Comparison of ENCODE assay signal across 9 cellular contexts in genomic region chr10:25493122-25493893, GRCh38.
A peak's percentile ranks its signal among the peaks of the same experiment; 100 is the strongest.
DNase-seq lines count a peak whose midpoint lies in the region; ATAC-seq and TF ChIP-seq lines count a peak whose summit lies in the region.
"Had no signal": no experiment of that assay in that cellular context is flagged by ENCODE, and none has a peak within 500 bp of the region (broad histone marks: within the 10 kb centered on the region; RNA-seq: fewer than 3 reads in every experiment).

No MANE protein-coding gene starts in this region.

- H3K4me2 ChIP-seq in PC-3 (ENCODE audit: low read length) (peak overlapping the region; percentile 63), mesendoderm (ENCODE audit: low read length) (no peak overlapping the region)

- ATAC-seq in PC-3 = peak; percentile 58
- no peak for ATAC-seq in GM18909 (IDR thresholded peaks at IDR 0.05; ENCODE audit: poor library complexity, unreplicated experiment)

- intact Hi-C loops in PC-3 (cut with micrococcal nuclease) = no loop called here

- TF ChIP-seq CTCF in PC-3 (conservative IDR thresholded peaks at IDR 0.05; ENCODE audit: low read depth, low read length) = no peak

- no peak overlapping the region for H3K23ac ChIP-seq in mesendoderm (ENCODE audit: low read length)

- no TSS peak for BruUV-seq in PC-3 (replicated peaks; lab: Mats Ljungman, UMichigan)

- CTCF ChIA-PET in PC-3 (lab: Charles Lee) = no interaction called here

- no peak overlapping the region for H2BK15ac ChIP-seq in mesendoderm (replicated peaks; ENCODE audit: low read depth)

- H3K9me3 ChIP-seq in PC-3 (ENCODE audit: low read length) = no peaks in the 10 kb centered on the region

- H3K27me3 ChIP-seq in H7 (ENCODE audit: control insufficient read depth, insufficient read depth, low read length) (no peaks in the 10 kb centered on the region), PC-3 (ENCODE audit: low read length) (peaks cover 16% of the 10 kb centered on the region), mesendoderm (ENCODE audit: insufficient read depth, low read length, poor library complexity) (no peaks in the 10 kb centered on the region)

- DNase-seq in H7 = peak; percentile 14
- DNase-seq in PC-3 = peak; percentile 62
- peak; percentile 20 to 38 for DNase-seq in erythroblast (lab: John Stamatoyannopoulos, UW)
- DNase-seq in mesendoderm = peak; percentile 98
- DNase-seq in hepatic stellate cell (ENCODE audit: low spot score) = no peak
- DNase-seq in NCI-H82 (lab: John Stamatoyannopoulos, UW) = no peak
- no peak for DNase-seq in GDM1 (lab: John Stamatoyannopoulos, UW)
- DNase-seq: NCI-H1930 had no signal

- peak overlapping the region; percentile 31; the same call in 1 of the 2 replicates for H3K9ac ChIP-seq in PC-3 (ENCODE audit: low read length)
- H3K9ac ChIP-seq in mesendoderm (ENCODE audit: low read length) = no peak overlapping the region

- H3K36me3 ChIP-seq in H7 (replicated peaks; ENCODE audit: control insufficient read depth, insufficient read depth, low read length) (no peaks in the 10 kb centered on the region), PC-3 (ENCODE audit: low read depth, low read length) (no peaks in the 10 kb centered on the region), mesendoderm (ENCODE audit: control insufficient read depth, insufficient read depth, low read length) (no peaks in the 10 kb centered on the region)

- H4K8ac ChIP-seq in mesendoderm (ENCODE audit: low read depth, low read length) = no peak overlapping the region

- no peak overlapping the region for H2BK5ac ChIP-seq in mesendoderm (ENCODE audit: low read length)

- no peak overlapping the region for H3K18ac ChIP-seq in mesendoderm (ENCODE audit: low read length)

- no peaks in the 10 kb centered on the region for H4K20me1 ChIP-seq in PC-3 (ENCODE audit: low read length)

- H3K4ac ChIP-seq in mesendoderm (ENCODE audit: low read depth, low read length) = no peak overlapping the region

- POLR2A ChIA-PET in PC-3 (lab: Charles Lee; ENCODE audit: unreplicated experiment) = no interaction called here

- no peaks in the 10 kb centered on the region for H3K9me2 ChIP-seq in PC-3 (replicated peaks; ENCODE audit: low read length)

- peaks cover 10% of the 10 kb centered on the region for H3K4me1 ChIP-seq in PC-3 (ENCODE audit: insufficient read depth, low read length)
- H3K4me1 ChIP-seq in mesendoderm (ENCODE audit: control insufficient read depth, low read depth, low read length) = peaks cover 3% of the 10 kb centered on the region

- no peak overlapping the region for H2AK5ac ChIP-seq in mesendoderm (ENCODE audit: low read length)

- TF ChIP-seq POLR2A in erythroblast (IDR thresholded peaks at IDR 0.05; ENCODE audit: low read length) = no peak

- H3K27ac ChIP-seq in PC-3 (ENCODE audit: low read length) (peak overlapping the region; percentile 91), mesendoderm (ENCODE audit: low read depth, low read length) (no peak overlapping the region)

- H3K4me3 ChIP-seq in H7 (ENCODE audit: insufficient read depth, low read depth, low read length) (no peak overlapping the region), PC-3 (ENCODE audit: low read length) (no peak overlapping the region), mesendoderm (ENCODE audit: low read length) (no peak overlapping the region)

- H4K5ac ChIP-seq in mesendoderm (ENCODE audit: low read length) = no peak overlapping the region

- no peak overlapping the region for H2BK120ac ChIP-seq in mesendoderm (ENCODE audit: low read depth, low read length)

- H3K79me1 ChIP-seq in mesendoderm (ENCODE audit: low read length) = no peaks in the 10 kb centered on the region

- H3K79me2 ChIP-seq in PC-3 (ENCODE audit: low read length) (no peaks in the 10 kb centered on the region), mesendoderm (ENCODE audit: control insufficient read depth, insufficient read depth, low read length) (no peaks in the 10 kb centered on the region)

- no CpG with 5 or more reads among the region's 4 CpGs for WGBS in mesendoderm (ENCODE audit: extremely low coverage, insufficient coverage, low lambda C conversion rate)

- no peak overlapping the region for H2AFZ ChIP-seq in PC-3 (ENCODE audit: low read length)

- H3F3A ChIP-seq in PC-3 (ENCODE audit: low read length, unreplicated experiment) = peaks cover 6% of the 10 kb centered on the region

- no peak overlapping the region for H3K56ac ChIP-seq in mesendoderm (ENCODE audit: low read length)

Comparison
In these comparisons a context has a peak if more than half of its experiments do, and no peak if none do; other contexts are left out.
1. DNase-seq: peak in H7 (single experiment), PC-3 (single experiment), erythroblast (2 of 2) and mesendoderm (single experiment); none in hepatic stellate cell (single experiment), NCI-H82 (single experiment) and GDM1 (single experiment).